8 cellular contexts compared by ENCODE assay signal in the genomic region with DNA sequence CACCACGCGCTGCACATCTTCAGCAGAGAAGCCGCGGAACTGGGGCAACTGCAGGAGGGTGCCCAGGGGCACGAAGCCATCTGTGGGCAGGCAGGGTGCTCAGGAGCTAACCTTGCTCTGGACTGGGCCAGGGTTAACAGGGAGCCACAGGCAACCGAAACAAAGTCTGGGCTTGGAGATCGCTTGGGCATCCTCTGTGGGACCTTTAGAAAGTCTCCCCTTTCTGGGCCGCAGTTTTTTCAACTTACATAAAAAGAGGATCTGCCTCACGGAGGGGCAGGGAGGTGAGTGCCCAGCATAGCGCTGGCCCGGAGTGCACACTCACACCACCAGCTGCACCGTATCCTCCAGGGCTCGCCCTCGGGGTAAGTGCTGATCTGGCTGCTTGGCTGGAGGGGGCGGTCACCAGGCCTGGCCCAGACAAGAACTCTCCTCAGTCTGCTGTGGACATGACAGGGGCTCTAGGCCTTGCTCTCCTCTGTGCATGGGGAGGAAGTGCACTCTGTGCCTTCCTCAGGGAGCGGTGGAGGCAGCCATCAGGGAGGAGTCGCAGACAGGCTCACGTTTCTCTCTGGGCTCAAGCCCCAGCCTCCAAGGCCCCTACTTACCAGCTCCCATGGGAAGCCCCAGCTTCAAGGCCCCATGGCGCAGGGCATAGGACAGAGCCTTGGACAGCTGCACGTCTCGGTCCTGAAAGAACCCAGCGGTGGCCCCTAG. TPM values are rescaled to one million over a fixed set of nuclear protein-coding genes. Genes with fewer than 3 reads are reported as not detected.
DNase-seq lines count a peak whose midpoint lies in the region; ATAC-seq, FAIRE-seq and TF ChIP-seq lines count a peak whose summit lies in the region.

No MANE protein-coding gene starts in this region.

- peak overlapping the region; percentile 75 for H3K9ac ChIP-seq in HUES64 (ENCODE audit: low read depth, low read length)

- TF ChIP-seq RAD21 in A549 (conservative IDR thresholded peaks at IDR 0.05 in 1 of 2, IDR thresholded peaks at IDR 0.05 in 1 of 2), result no peak

- 81% methylated on average over 22 of the region's 22 CpGs for WGBS in A549 (ENCODE audit: missing lambda C conversion rate)
- WGBS in HUES64, result 75% methylated on average over 22 of the region's 22 CpGs

- ATAC-seq in A549, result peak in 1 of 2 experiments; percentile 2; a peak in 3 of 6 replicates

- DNase-seq in A549 (ENCODE audit: low read depth in 1 of 2, low spot score in 1 of 2), result no peak
- DNase-seq in brain microvascular endothelial cell, result no peak
- no peak for DNase-seq in effector CD8-positive, alpha-beta T cell (lab: John Stamatoyannopoulos, UW)
- DNase-seq in NCI-H2081 (lab: John Stamatoyannopoulos, UW), result no peak
- no peak for DNase-seq in NCI-H1417 treated with DMSO at 0.1 percent for 48 hours (lab: John Stamatoyannopoulos, UW)
- DNase-seq in midbrain (lab: John Stamatoyannopoulos, UW), result no peak

- H3K4me1 ChIP-seq in A549, result peaks cover 30% of the 10 kb centered on the region
- H3K4me1 ChIP-seq in HUES64 (ENCODE audit: insufficient read depth, low read length), result peaks cover 11% of the 10 kb centered on the region; the same call in 1 of the 2 replicates
- peaks cover 47% of the 10 kb centered on the region for H3K4me1 ChIP-seq in mononuclear cell (ENCODE audit: insufficient read depth, low read length)

- H3K4me3 ChIP-seq in A549, result peak overlapping the region; percentile 97
- H3K4me3 ChIP-seq in HUES64 (ENCODE audit: low read length), result peak overlapping the region; percentile 82
- H3K4me3 ChIP-seq in brain microvascular endothelial cell (ENCODE audit: low read depth, low read length), result peak overlapping the region; percentile 81
- peak overlapping the region; percentile 79 for H3K4me3 ChIP-seq in mononuclear cell (ENCODE audit: low read length)

- H3K4me2 ChIP-seq in A549, result peak overlapping the region; percentile 100

- H3K9me3 ChIP-seq in A549, result no peaks in the 10 kb centered on the region
- H3K9me3 ChIP-seq in HUES64 (ENCODE audit: insufficient read depth, low read depth, low read length), result no peaks in the 10 kb centered on the region
- no peaks in the 10 kb centered on the region for H3K9me3 ChIP-seq in mononuclear cell (ENCODE audit: low read depth, low read length)

- H3K27ac ChIP-seq in A549 (peak overlapping the region; percentile 93 to 99), HUES64 (ENCODE audit: low read depth, low read length) (no peak overlapping the region; the same call in 1 of the 2 replicates), brain microvascular endothelial cell (no peak overlapping the region)

- POLR2A ChIA-PET in A549 (lab: Yijun Ruan, JAX), result interaction anchor here (1.3 to 2.9 kb wide), 2 partner anchors 16 to 40 kb away, joined by 11 to 16 read pairs; partner anchors contain the start of genes FKBP2 and STIP1

- TF ChIP-seq CTCF in A549 (IDR thresholded peaks at IDR 0.05) (no peak), brain microvascular endothelial cell (IDR thresholded peaks at IDR 0.05; ENCODE audit: low read depth, low read length, missing control alignments) (no peak)

- H3K36me3 ChIP-seq in HUES64 (ENCODE audit: insufficient read depth, low read length), result peaks cover 12% of the 10 kb centered on the region
- peaks cover 8% of the 10 kb centered on the region for H3K36me3 ChIP-seq in brain microvascular endothelial cell (replicated peaks)

- CTCF ChIA-PET in A549 (lab: Yijun Ruan, JAX), result interaction anchor here (1.4 to 19.9 kb wide), 9 partner anchors 8 to 78 kb away, joined by 3 to 254 read pairs (median 10); partner anchors contain the start of genes ESRRA, FERMT3, PLCB3 and STIP1

- H3K27me3 ChIP-seq in HUES64 (ENCODE audit: insufficient read depth, low read length) (no peaks in the 10 kb centered on the region), brain microvascular endothelial cell (replicated peaks) (no peaks in the 10 kb centered on the region), mononuclear cell (ENCODE audit: insufficient read depth, low read length) (no peaks in the 10 kb centered on the region)

- no peak for FAIRE-seq in A549 (lab: Jason Lieb, UNC)

- 0 out of 2 replicates have a peak, but pooled peaks have one; percentile 6 for TF ChIP-seq POLR2A in A549 (IDR thresholded peaks at IDR 0.05; ENCODE audit: low read length)

- no peak for TF ChIP-seq EP300 in A549 (IDR thresholded peaks at IDR 0.05)

- in situ Hi-C loops in brain microvascular endothelial cell (cut with HindIII; ENCODE audit: low pct_ligation_motif_present, low sequenced_read_pairs), result no loop called here

TF ChIP-seq in A549, 52 proteins besides CTCF, POLR2A, EP300 and RAD21:
- TF ChIP-seq REST (IDR thresholded peaks at IDR 0.05), result no peak

RNA-seq across cellular contexts. Expression of gene TRPT1, which starts 0.9 kb away (rescaled TPM):
- polyA plus RNA-seq in A549 (2011; rRNA removed) (18.6 and 25.2 TPM in 2 replicates), A549 (2017; fragmentation: RNase III; extraction: RNeasy Plus Mini Kit Qiagen cat#74134 plus additional on column Dnase treatment) (24.2 to 28.5 TPM (median 26.1 TPM) in 3 replicates)
- polyA plus RNA-seq in A549 (2012; cell fraction: cytosol; rRNA removed), result 31.3 and 36.3 TPM in 2 replicates
- polyA plus RNA-seq in A549 (2012; cell fraction: nucleus; rRNA removed), result 59.6 and 75.7 TPM in 2 replicates
- polyA minus RNA-seq in A549 (2011; rRNA and poly(A)+ RNA removed), result 26.9 and 27.9 TPM in 2 replicates
- 28.2 TPM for polyA plus RNA-seq in HUES64 (2013, experiment 1 of 2)
- 37.1 TPM for polyA plus RNA-seq in HUES64 (2013, experiment 2 of 2)
- 5.2 TPM for total RNA-seq in mononuclear cell

RNA-seq across cellular contexts. Expression of gene NUDT22, which starts 1.0 kb away (rescaled TPM):
- polyA plus RNA-seq in A549 (2011; rRNA removed) (21.5 and 21.7 TPM in 2 replicates), A549 (2017; fragmentation: RNase III; extraction: RNeasy Plus Mini Kit Qiagen cat#74134 plus additional on column Dnase treatment) (25.7 to 33.2 TPM (median 33.1 TPM) in 3 replicates)
- 42.0 and 52.4 TPM in 2 replicates for polyA plus RNA-seq in A549 (2012; cell fraction: cytosol; rRNA removed)
- polyA plus RNA-seq in A549 (2012; cell fraction: nucleus; rRNA removed), result 73.1 and 89.7 TPM in 2 replicates
- 15.2 and 16.5 TPM in 2 replicates for polyA minus RNA-seq in A549 (2011; rRNA and poly(A)+ RNA removed)
- polyA plus RNA-seq in HUES64 (2013, experiment 1 of 2), result 24.0 TPM
- 23.5 TPM for polyA plus RNA-seq in HUES64 (2013, experiment 2 of 2)
- total RNA-seq in mononuclear cell, result 19.4 TPM

RNA-seq across cellular contexts. Expression of gene DNAJC4, which starts 5.3 kb away (rescaled TPM):
- polyA plus RNA-seq in A549 (2011; rRNA removed) (8.9 and 9.8 TPM in 2 replicates), A549 (2017; fragmentation: RNase III; extraction: RNeasy Plus Mini Kit Qiagen cat#74134 plus additional on column Dnase treatment) (12.6 to 16.6 TPM (median 16.2 TPM) in 3 replicates)
- 10.6 and 16.8 TPM in 2 replicates for polyA plus RNA-seq in A549 (2012; cell fraction: cytosol; rRNA removed)
- polyA plus RNA-seq in A549 (2012; cell fraction: nucleus; rRNA removed), result 21.2 and 25.0 TPM in 2 replicates
- 6.9 and 10.5 TPM in 2 replicates for polyA minus RNA-seq in A549 (2011; rRNA and poly(A)+ RNA removed)
- polyA plus RNA-seq in HUES64 (2013, experiment 1 of 2), result 14.8 TPM
- 23.0 TPM for polyA plus RNA-seq in HUES64 (2013, experiment 2 of 2)
- 13.1 TPM for total RNA-seq in mononuclear cell

RNA-seq across cellular contexts. Expression of gene VEGFB, which starts 9.3 kb away (rescaled TPM):
- polyA plus RNA-seq in A549 (2011; rRNA removed) (6.8 and 10.9 TPM in 2 replicates), A549 (2017; fragmentation: RNase III; extraction: RNeasy Plus Mini Kit Qiagen cat#74134 plus additional on column Dnase treatment) (24.6 to 26.7 TPM (median 26.5 TPM) in 3 replicates)
- 21.9 and 26.1 TPM in 2 replicates for polyA plus RNA-seq in A549 (2012; cell fraction: cytosol; rRNA removed)
- polyA plus RNA-seq in A549 (2012; cell fraction: nucleus; rRNA removed), result 10.8 and 17.3 TPM in 2 replicates
- polyA minus RNA-seq in A549 (2011; rRNA and poly(A)+ RNA removed), result 7.2 and 9.9 TPM in 2 replicates
- 27.9 TPM for polyA plus RNA-seq in HUES64 (2013, experiment 1 of 2)
- polyA plus RNA-seq in HUES64 (2013, experiment 2 of 2), result 35.6 TPM
- 9.1 TPM for total RNA-seq in mononuclear cell

RNA-seq across cellular contexts. Expression of gene FKBP2, which starts 15.8 kb away (rescaled TPM):
- 40.5 and 41.4 TPM in 2 replicates for polyA plus RNA-seq in A549 (2011; rRNA removed)
- polyA plus RNA-seq in A549 (2012; cell fraction: cytosol; rRNA removed), result 114 and 125 TPM in 2 replicates
- polyA plus RNA-seq in A549 (2012; cell fraction: nucleus; rRNA removed), result 54.1 and 55.7 TPM in 2 replicates
- polyA plus RNA-seq in A549 (2017; fragmentation: RNase III; extraction: RNeasy Plus Mini Kit Qiagen cat#74134 plus additional on column Dnase treatment), result 131 to 142 TPM (median 136 TPM) in 3 replicates
- polyA minus RNA-seq in A549 (2011; rRNA and poly(A)+ RNA removed), result 27.7 and 31.9 TPM in 2 replicates
- polyA plus RNA-seq in HUES64 (2013, experiment 1 of 2), result 59.7 TPM
- polyA plus RNA-seq in HUES64 (2013, experiment 2 of 2), result 70.2 TPM
- 8.1 TPM for total RNA-seq in mononuclear cell

Comparison
In these comparisons a context has a peak if more than half of its experiments do, and no peak if none do; other contexts are left out.
1. H3K27ac ChIP-seq: peak in A549 (2 of 2); none in HUES64 (single experiment) and brain microvascular endothelial cell (single experiment).
2. Peak in every context shown above with its lines, with median percentiles within 50 percentile points of each other: H3K4me3 ChIP-seq.